In the genomic region with DNA sequence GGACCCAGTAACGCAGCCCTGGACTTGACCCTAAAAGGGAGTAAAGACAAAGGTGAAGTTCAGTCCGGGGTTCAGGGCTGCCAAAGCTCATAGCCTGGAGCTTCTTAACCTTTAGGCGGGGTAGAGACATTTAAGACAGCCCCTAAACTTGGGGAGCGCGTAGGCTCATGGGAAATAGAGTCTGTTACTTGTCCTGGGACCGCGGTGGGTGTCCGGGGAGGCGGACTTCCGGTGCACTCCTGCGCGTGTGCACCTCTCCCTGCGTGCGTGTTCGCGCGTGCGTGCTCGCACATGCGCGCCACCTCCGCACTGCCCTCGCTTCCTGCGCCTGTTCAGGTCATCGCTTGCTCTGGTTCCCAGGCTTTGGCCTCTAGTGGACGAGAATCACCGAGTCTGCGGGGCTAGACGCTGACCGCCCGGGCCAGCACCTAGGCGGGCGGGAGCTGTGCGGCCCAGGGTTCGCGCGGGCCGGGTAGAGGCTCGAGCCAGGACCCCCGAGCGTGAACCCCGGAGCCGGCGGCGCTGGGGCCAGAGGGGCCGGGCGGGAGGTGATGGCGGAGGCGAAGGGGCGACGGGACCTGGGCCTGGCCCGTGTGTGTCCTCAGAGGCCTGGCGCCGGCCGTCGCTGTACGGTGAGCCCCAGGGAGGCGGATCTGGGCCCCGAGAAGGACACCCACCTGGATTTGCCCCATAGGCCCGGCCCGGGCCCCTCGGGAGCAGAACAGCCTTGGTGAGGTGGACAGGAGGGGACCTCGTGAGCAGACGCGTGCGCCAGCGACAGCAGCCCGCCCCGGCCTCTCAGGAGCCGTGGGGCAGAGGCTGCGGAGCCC, we compare ENCODE assay signal across 1 cellular context.
TF ChIP-seq lines count a peak whose summit lies in the region.
"Not testable (repeated sequence)": the region's sequence is repeated elsewhere in the genome, so short reads cannot be mapped to it uniquely, and the experiment has no call there.

No MANE protein-coding gene starts in this region.

TF ChIP-seq in K562, 482 proteins besides CTCF, POLR2A, EP300 and RAD21 (continued from another document and continues in another):
- TF ChIP-seq, protein P1, sequence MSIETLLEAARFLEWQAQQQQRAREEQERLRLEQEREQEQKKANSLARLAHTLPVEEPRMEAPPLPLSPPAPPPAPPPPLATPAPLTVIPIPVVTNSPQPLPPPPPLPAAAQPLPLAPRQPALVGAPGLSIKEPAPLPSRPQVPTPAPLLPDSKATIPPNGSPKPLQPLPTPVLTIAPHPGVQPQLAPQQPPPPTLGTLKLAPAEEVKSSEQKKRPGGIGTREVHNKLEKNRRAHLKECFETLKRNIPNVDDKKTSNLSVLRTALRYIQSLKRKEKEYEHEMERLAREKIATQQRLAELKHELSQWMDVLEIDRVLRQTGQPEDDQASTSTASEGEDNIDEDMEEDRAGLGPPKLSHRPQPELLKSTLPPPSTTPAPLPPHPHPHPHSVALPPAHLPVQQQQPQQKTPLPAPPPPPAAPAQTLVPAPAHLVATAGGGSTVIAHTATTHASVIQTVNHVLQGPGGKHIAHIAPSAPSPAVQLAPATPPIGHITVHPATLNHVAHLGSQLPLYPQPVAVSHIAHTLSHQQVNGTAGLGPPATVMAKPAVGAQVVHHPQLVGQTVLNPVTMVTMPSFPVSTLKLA (conservative IDR thresholded peaks at IDR 0.05): peak; percentile 87 to 93
- TF ChIP-seq EP400 (IDR thresholded peaks at IDR 0.05) (peak; percentile 93), YY1 (IDR thresholded peaks at IDR 0.05; ENCODE audit: borderline replicate concordance in 1 of 3, control insufficient read depth in 1 of 3, extremely low read depth in 1 of 3, insufficient read depth in 3 of 3, insufficient read length in 1 of 3, insufficient replicate concordance in 2 of 3, low read depth in 1 of 3, low read length in 2 of 3) (peak in 1 of 3 experiments; percentile 9), ETV5 (CRISPR knock-in tag; IDR thresholded peaks at IDR 0.05; ENCODE audit: low read depth) (peak; percentile 98), CREB1 (CRISPR knock-in tag; IDR thresholded peaks at IDR 0.05) (peak; percentile 74; the same call in 1 of the 2 replicates), ZNF76 (CRISPR knock-in tag; IDR thresholded peaks at IDR 0.05; ENCODE audit: borderline replicate concordance) (peak; percentile 28; the same call in 1 of the 2 replicates), MYC (IDR thresholded peaks at IDR 0.05; ENCODE audit: low read depth, low read length) (peak; percentile 83), TFAP4 (CRISPR knock-in tag; IDR thresholded peaks at IDR 0.05; ENCODE audit: borderline replicate concordance) (peak; percentile 67; the same call in 1 of the 2 replicates), GTF2E2 (tag; IDR thresholded peaks at IDR 0.05) (peak; percentile 66; the same call in 1 of the 2 replicates), MGA (IDR thresholded peaks at IDR 0.05) (peak; percentile 82), TRIM24 (IDR thresholded peaks at IDR 0.05) (0 out of 4 replicates have a peak, but pooled peaks of 1 of the 2 experiments have one; percentile 2), ATF1 (tag; IDR thresholded peaks at IDR 0.05) (peak; percentile 73), NR3C1 (CRISPR knock-in tag; IDR thresholded peaks at IDR 0.05) (0 out of 2 replicates have a peak, but pooled peaks have one; percentile 52), ZNF232 (CRISPR knock-in tag; IDR thresholded peaks at IDR 0.05) (peak; percentile 68; the same call in 1 of the 2 replicates), ZBTB17 (CRISPR knock-in tag; IDR thresholded peaks at IDR 0.05) (peak; percentile 94), LCOR (CRISPR knock-in tag; IDR thresholded peaks at IDR 0.05) (peak; percentile 36), ID3 (tag; IDR thresholded peaks at IDR 0.05) (0 out of 2 replicates have a peak, but pooled peaks have one; percentile 23), MXI1 (IDR thresholded peaks at IDR 0.05; ENCODE audit: low read depth, low read length) (0 out of 2 replicates have a peak, but pooled peaks have one; percentile 14), SOX6 (IDR thresholded peaks at IDR 0.05) (peak; percentile 45), TEAD4 (CRISPR knock-in tag; IDR thresholded peaks at IDR 0.05; ENCODE audit: borderline replicate concordance) (peak; percentile 56; the same call in 1 of the 2 replicates), TCF3 (CRISPR knock-in tag; IDR thresholded peaks at IDR 0.05) (peak; percentile 22; the same call in 1 of the 2 replicates), FOXP1 (CRISPR knock-in tag; IDR thresholded peaks at IDR 0.05) (peak; percentile 87; the same call in 1 of the 2 replicates), SIN3B (IDR thresholded peaks at IDR 0.05; ENCODE audit: low read depth) (peak; percentile 67; the same call in 1 of the 2 replicates), NR2C2 (CRISPR knock-in tag; IDR thresholded peaks at IDR 0.05) (peak; percentile 57; the same call in 1 of the 2 replicates), NR2C2 (tag; IDR thresholded peaks at IDR 0.05) (peak; percentile 85), ZNF263 (CRISPR knock-in tag; IDR thresholded peaks at IDR 0.05; ENCODE audit: borderline replicate concordance) (peak; percentile 70; the same call in 1 of the 2 replicates), E2F3 (CRISPR knock-in tag; IDR thresholded peaks at IDR 0.05) (peak; percentile 17; the same call in 1 of the 2 replicates), HDAC1 (IDR thresholded peaks at IDR 0.05) (peak in 1 of 2 experiments; percentile 71; a peak in 1 of 4 replicates), KDM5B (IDR thresholded peaks at IDR 0.05; ENCODE audit: insufficient replicate concordance, low read depth, low read length) (peak; percentile 55), ZKSCAN1 (IDR thresholded peaks at IDR 0.05; ENCODE audit: low read depth, low read length) (0 out of 2 replicates have a peak, but pooled peaks have one; percentile 56)
- TF ChIP-seq CREB1 (IDR thresholded peaks at IDR 0.05); MYC (CRISPR knock-in tag; IDR thresholded peaks at IDR 0.05; ENCODE audit: borderline replicate concordance, low read depth); ATF1 (CRISPR knock-in tag; IDR thresholded peaks at IDR 0.05); ID3 (CRISPR knock-in tag; IDR thresholded peaks at IDR 0.05); TEAD4 (IDR thresholded peaks at IDR 0.05; ENCODE audit: low read length): not testable (repeated sequence)
- TF ChIP-seq, protein P2, sequence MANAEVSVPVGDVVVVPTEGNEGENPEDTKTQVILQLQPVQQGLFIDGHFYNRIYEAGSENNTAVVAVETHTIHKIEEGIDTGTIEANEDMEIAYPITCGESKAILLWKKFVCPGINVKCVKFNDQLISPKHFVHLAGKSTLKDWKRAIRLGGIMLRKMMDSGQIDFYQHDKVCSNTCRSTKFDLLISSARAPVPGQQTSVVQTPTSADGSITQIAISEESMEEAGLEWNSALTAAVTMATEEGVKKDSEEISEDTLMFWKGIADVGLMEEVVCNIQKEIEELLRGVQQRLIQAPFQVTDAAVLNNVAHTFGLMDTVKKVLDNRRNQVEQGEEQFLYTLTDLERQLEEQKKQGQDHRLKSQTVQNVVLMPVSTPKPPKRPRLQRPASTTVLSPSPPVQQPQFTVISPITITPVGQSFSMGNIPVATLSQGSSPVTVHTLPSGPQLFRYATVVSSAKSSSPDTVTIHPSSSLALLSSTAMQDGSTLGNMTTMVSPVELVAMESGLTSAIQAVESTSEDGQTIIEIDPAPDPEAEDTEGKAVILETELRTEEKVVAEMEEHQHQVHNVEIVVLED (CRISPR knock-in tag; IDR thresholded peaks at IDR 0.05): peak; percentile 94
- TF ChIP-seq, protein P3, sequence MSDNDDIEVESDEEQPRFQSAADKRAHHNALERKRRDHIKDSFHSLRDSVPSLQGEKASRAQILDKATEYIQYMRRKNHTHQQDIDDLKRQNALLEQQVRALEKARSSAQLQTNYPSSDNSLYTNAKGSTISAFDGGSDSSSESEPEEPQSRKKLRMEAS (CRISPR knock-in tag; IDR thresholded peaks at IDR 0.05): peak; percentile 95
- TF ChIP-seq, protein P4, sequence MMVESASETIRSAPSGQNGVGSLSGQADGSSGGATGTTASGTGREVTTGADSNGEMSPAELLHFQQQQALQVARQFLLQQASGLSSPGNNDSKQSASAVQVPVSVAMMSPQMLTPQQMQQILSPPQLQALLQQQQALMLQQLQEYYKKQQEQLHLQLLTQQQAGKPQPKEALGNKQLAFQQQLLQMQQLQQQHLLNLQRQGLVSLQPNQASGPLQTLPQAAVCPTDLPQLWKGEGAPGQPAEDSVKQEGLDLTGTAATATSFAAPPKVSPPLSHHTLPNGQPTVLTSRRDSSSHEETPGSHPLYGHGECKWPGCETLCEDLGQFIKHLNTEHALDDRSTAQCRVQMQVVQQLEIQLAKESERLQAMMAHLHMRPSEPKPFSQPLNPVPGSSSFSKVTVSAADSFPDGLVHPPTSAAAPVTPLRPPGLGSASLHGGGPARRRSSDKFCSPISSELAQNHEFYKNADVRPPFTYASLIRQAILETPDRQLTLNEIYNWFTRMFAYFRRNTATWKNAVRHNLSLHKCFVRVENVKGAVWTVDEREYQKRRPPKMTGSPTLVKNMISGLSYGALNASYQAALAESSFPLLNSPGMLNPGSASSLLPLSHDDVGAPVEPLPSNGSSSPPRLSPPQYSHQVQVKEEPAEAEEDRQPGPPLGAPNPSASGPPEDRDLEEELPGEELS (CRISPR knock-in tag; IDR thresholded peaks at IDR 0.05; ENCODE audit: borderline replicate concordance): 0 out of 2 replicates have a peak, but pooled peaks have one; percentile 60
